Comparison of ENCODE assay signal across 22 cellular contexts in genomic region chr6:33698494-33698893, GRCh38. TPM values are rescaled to one million over a fixed set of nuclear protein-coding genes. Genes with fewer than 3 reads are reported as not detected.
DNase-seq lines count a peak whose midpoint lies in the region; ATAC-seq and TF ChIP-seq lines count a peak whose summit lies in the region.
"Had no signal": no experiment of that assay in that cellular context is flagged by ENCODE, and none has a peak within 500 bp of the region (broad histone marks: within the 10 kb centered on the region; RNA-seq: fewer than 3 reads in every experiment).

No MANE protein-coding gene starts in this region.

- peak overlapping the region; percentile 78 for H3K27ac Mint-ChIP-seq in activated T-cell treated with anti-CD3 and anti-CD28 coated beads, Interleukin-2, amount 50 U/mL, for 24 hours
- peak overlapping the region; percentile 81 for H3K27ac Mint-ChIP-seq in endothelial cell (ENCODE audit: unreplicated experiment)
- peak overlapping the region; percentile 76 for H3K27ac Mint-ChIP-seq in stimulated activated memory B cell treated with anti-CD40 and anti-IgM and Interleukin-4, amounts not matched to agents 10 μg/mL and 1 μg/mL and 100 μg/mL, for 72 hours
- H3K27ac Mint-ChIP-seq: endodermal cell; stimulated activated naive CD8-positive, alpha-beta T cell treated with anti-CD3 and anti-CD28 coated beads, Interleukin-15, amount 100 ng/mL, for 72 hours had no signal

- peaks cover 64% of the 10 kb centered on the region for H3K4me1 Mint-ChIP-seq in activated T-cell treated with anti-CD3 and anti-CD28 coated beads, Interleukin-2, amount 50 U/mL, for 24 hours (ENCODE audit: low read depth)
- H3K4me1 Mint-ChIP-seq in activated T-cell treated with anti-CD3 and anti-CD28 coated beads, Interleukin-2, amount 50 U/mL, for 4 hours (ENCODE audit: low read depth), result peaks cover 61% of the 10 kb centered on the region
- H3K4me1 Mint-ChIP-seq in endothelial cell (ENCODE audit: unreplicated experiment), result peaks cover 80% of the 10 kb centered on the region
- H3K4me1 Mint-ChIP-seq in stimulated activated memory B cell treated with anti-CD40 and anti-IgM and Interleukin-4, amounts not matched to agents 10 μg/mL and 1 μg/mL and 100 μg/mL, for 72 hours, result peaks cover 71% of the 10 kb centered on the region

- no peak for DNase-seq in activated T-cell treated with anti-CD3 and anti-CD28 coated beads, Interleukin-2, amount 50 U/mL, for 24 hours
- DNase-seq in activated T-cell treated with anti-CD3 and anti-CD28 coated beads, Interleukin-2, amount 50 U/mL, for 4 hours, result no peak
- DNase-seq in NCI-H69 (lab: John Stamatoyannopoulos, UW) (peak; percentile 12), endothelial cell (ENCODE audit: low spot score) (no peak), EL (no peak), DMS53 treated with DMSO at 0.1 percent for 48 hours (lab: John Stamatoyannopoulos, UW; ENCODE audit: unreplicated experiment) (no peak)
- DNase-seq: activated CD4-positive, CD25-positive, alpha-beta regulatory T cell; adrenal gland; BE2C; colonic mucosa; endodermal cell; glutamatergic neuron; mesenchymal stem cell; NCI-H510A; retina; SK-N-SH; stimulated activated CD4-positive, alpha-beta T cell treated with anti-CD3 and anti-CD28 coated beads, Interleukin-4, amount 100 ng/mL, for 1 hour; stimulated activated naive CD8-positive, alpha-beta T cell treated with anti-CD3 and anti-CD28 coated beads, Interleukin-15, amount 100 ng/mL, for 72 hours; trophoblast cell had no signal

- TF ChIP-seq CTCF in endothelial cell (IDR thresholded peaks at IDR 0.05; ENCODE audit: unreplicated experiment), result no peak

- H3K27me3 Mint-ChIP-seq in activated T-cell treated with anti-CD3 and anti-CD28 coated beads, Interleukin-2, amount 50 U/mL, for 24 hours, result no peaks in the 10 kb centered on the region
- no peaks in the 10 kb centered on the region for H3K27me3 Mint-ChIP-seq in activated T-cell treated with anti-CD3 and anti-CD28 coated beads, Interleukin-2, amount 50 U/mL, for 4 hours (ENCODE audit: low read depth)
- peaks cover 7% of the 10 kb centered on the region for H3K27me3 Mint-ChIP-seq in endothelial cell (ENCODE audit: unreplicated experiment)
- no peaks in the 10 kb centered on the region for H3K27me3 Mint-ChIP-seq in stimulated activated memory B cell treated with anti-CD40 and anti-IgM and Interleukin-4, amounts not matched to agents 10 μg/mL and 1 μg/mL and 100 μg/mL, for 72 hours
- H3K27me3 Mint-ChIP-seq: stimulated activated naive CD8-positive, alpha-beta T cell treated with anti-CD3 and anti-CD28 coated beads, Interleukin-15, amount 100 ng/mL, for 72 hours had no signal

- no peaks in the 10 kb centered on the region for H3K9me3 Mint-ChIP-seq in activated T-cell treated with anti-CD3 and anti-CD28 coated beads, Interleukin-2, amount 50 U/mL, for 24 hours
- H3K9me3 Mint-ChIP-seq in activated T-cell treated with anti-CD3 and anti-CD28 coated beads, Interleukin-2, amount 50 U/mL, for 4 hours, result no peaks in the 10 kb centered on the region
- no peaks in the 10 kb centered on the region for H3K9me3 Mint-ChIP-seq in endothelial cell (ENCODE audit: unreplicated experiment)
- no peaks in the 10 kb centered on the region for H3K9me3 Mint-ChIP-seq in stimulated activated memory B cell treated with anti-CD40 and anti-IgM and Interleukin-4, amounts not matched to agents 10 μg/mL and 1 μg/mL and 100 μg/mL, for 72 hours
- H3K9me3 Mint-ChIP-seq: endodermal cell; stimulated activated naive CD8-positive, alpha-beta T cell treated with anti-CD3 and anti-CD28 coated beads, Interleukin-15, amount 100 ng/mL, for 72 hours had no signal

- no peak overlapping the region for H3K4me3 Mint-ChIP-seq in activated T-cell treated with anti-CD3 and anti-CD28 coated beads, Interleukin-2, amount 50 U/mL, for 24 hours
- no peak overlapping the region for H3K4me3 Mint-ChIP-seq in activated T-cell treated with anti-CD3 and anti-CD28 coated beads, Interleukin-2, amount 50 U/mL, for 4 hours
- peak overlapping the region; percentile 67 for H3K4me3 Mint-ChIP-seq in endothelial cell (ENCODE audit: unreplicated experiment)
- H3K4me3 Mint-ChIP-seq in stimulated activated memory B cell treated with anti-CD40 and anti-IgM and Interleukin-4, amounts not matched to agents 10 μg/mL and 1 μg/mL and 100 μg/mL, for 72 hours, result no peak overlapping the region
- H3K4me3 Mint-ChIP-seq: endodermal cell; stimulated activated naive CD8-positive, alpha-beta T cell treated with anti-CD3 and anti-CD28 coated beads, Interleukin-15, amount 100 ng/mL, for 72 hours had no signal

- H3K36me3 Mint-ChIP-seq in activated T-cell treated with anti-CD3 and anti-CD28 coated beads, Interleukin-2, amount 50 U/mL, for 24 hours (ENCODE audit: low read depth), result peaks cover 95% of the 10 kb centered on the region
- H3K36me3 Mint-ChIP-seq in activated T-cell treated with anti-CD3 and anti-CD28 coated beads, Interleukin-2, amount 50 U/mL, for 4 hours (ENCODE audit: insufficient read depth), result peaks cover 28% of the 10 kb centered on the region
- H3K36me3 Mint-ChIP-seq in endothelial cell (ENCODE audit: low read depth, unreplicated experiment), result peaks cover 27% of the 10 kb centered on the region
- peaks cover 33% of the 10 kb centered on the region for H3K36me3 Mint-ChIP-seq in stimulated activated memory B cell treated with anti-CD40 and anti-IgM and Interleukin-4, amounts not matched to agents 10 μg/mL and 1 μg/mL and 100 μg/mL, for 72 hours

- no peak for ATAC-seq in activated T-cell treated with anti-CD3 and anti-CD28 coated beads, Interleukin-2, amount 50 U/mL, for 4 hours
- no peak for ATAC-seq in stimulated activated memory B cell treated with anti-CD40 and anti-IgM and Interleukin-4, amounts not matched to agents 10 μg/mL and 1 μg/mL and 100 μg/mL, for 72 hours
- no peak for ATAC-seq in HG02763 (IDR thresholded peaks at IDR 0.05; ENCODE audit: unreplicated experiment)
- ATAC-seq: HepG2; stimulated activated naive CD8-positive, alpha-beta T cell treated with anti-CD3 and anti-CD28 coated beads, Interleukin-15, amount 100 ng/mL, for 72 hours had no signal

RNA-seq across cellular contexts. Expression of gene UQCC2, which starts 13.0 kb away (rescaled TPM):
- 100 to 1,000 TPM; 108 to 142 (median 110) TPM for total RNA-seq in activated T-cell treated with anti-CD3 and anti-CD28 coated beads, Interleukin-2, amount 50 U/mL, for 4 hours
- 54.9 TPM for total RNA-seq in endothelial cell (ENCODE audit: unreplicated experiment)

RNA-seq across cellular contexts. Expression of gene IP6K3, which starts 48.2 kb away (rescaled TPM):
- total RNA-seq in activated T-cell treated with anti-CD3 and anti-CD28 coated beads, Interleukin-2, amount 50 U/mL, for 4 hours, result not detected
- not detected for total RNA-seq in endothelial cell (ENCODE audit: unreplicated experiment)
- total RNA-seq: endodermal cell had no signal
